Comparison of ENCODE assay signal across 14 cellular contexts in the genomic region with DNA sequence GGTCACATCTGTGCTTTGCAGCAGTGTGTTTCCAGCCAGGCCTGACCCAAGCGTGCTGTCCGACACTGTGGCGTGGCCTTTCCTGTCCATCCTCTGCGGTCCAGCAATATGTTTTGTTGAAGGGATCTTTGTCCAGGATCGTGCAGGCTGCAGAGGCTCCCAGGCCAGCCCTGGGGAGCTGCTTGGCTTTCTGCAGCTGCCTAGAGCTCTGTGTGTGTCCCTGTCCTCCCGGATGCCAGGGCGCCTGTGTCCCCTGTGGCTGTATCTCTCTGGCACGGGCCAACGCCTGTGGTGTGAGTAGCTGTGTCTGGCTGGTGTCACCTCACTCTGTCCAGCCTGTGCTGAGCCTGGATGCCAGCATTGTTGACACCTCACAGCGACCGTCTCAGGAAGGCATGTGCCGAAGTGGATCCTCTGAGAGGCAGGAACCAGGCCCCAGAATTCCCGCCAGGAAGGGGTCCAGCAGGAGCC.
DNase-seq lines count a peak whose midpoint lies in the region; ATAC-seq and TF ChIP-seq lines count a peak whose summit lies in the region.
"Had no signal": no experiment of that assay in that cellular context is flagged by ENCODE, and none has a peak within 500 bp of the region (broad histone marks: within the 10 kb centered on the region; RNA-seq: fewer than 3 reads in every experiment).

No MANE protein-coding gene starts in this region.

- H3K4me1 ChIP-seq in colonic mucosa, result peaks cover 10% of the 10 kb centered on the region
- peaks cover 0 to 88% of the 10 kb centered on the region in 2 donors for H3K4me1 ChIP-seq in right atrium auricular region
- peaks cover 56% of the 10 kb centered on the region for H3K4me1 ChIP-seq in upper lobe of right lung

- intact Hi-C loops in colonic mucosa (cut with DNase I) (no loop called here), posterior cingulate gyrus (cut with DNase I) (no loop called here), upper lobe of right lung (cut with DNase I) (no loop called here)

- H3K36me3 ChIP-seq in colonic mucosa, result no peaks in the 10 kb centered on the region
- no peaks in the 10 kb centered on the region for H3K36me3 ChIP-seq in right atrium auricular region
- no peaks in the 10 kb centered on the region for H3K36me3 ChIP-seq in upper lobe of right lung

- H3K27ac ChIP-seq in colonic mucosa (peak overlapping the region; percentile 29), right atrium auricular region (peak overlapping the region; percentile 94 to 95), upper lobe of right lung (no peak overlapping the region)

- peak overlapping the region in 1 of 2 donors; percentile 19 for H3K9ac ChIP-seq in colonic mucosa (ENCODE audit: low read depth in 2 of 2, low read length in 2 of 2)

- no peak for TF ChIP-seq CTCF in colonic mucosa (IDR thresholded peaks at IDR 0.05)
- TF ChIP-seq CTCF in right atrium auricular region (IDR thresholded peaks at IDR 0.05), result no peak
- no peak for TF ChIP-seq CTCF in upper lobe of right lung (IDR thresholded peaks at IDR 0.05)

- no peak for DNase-seq in colonic mucosa
- DNase-seq in right atrium auricular region (ENCODE audit: low spot score), result peak; percentile 81
- peak in 6 of 10 donors; percentile 15 to 91 (median 62) for DNase-seq in posterior cingulate gyrus
- DNase-seq in upper lobe of right lung, result peak; percentile 62
- DNase-seq in NCI-H2107 (lab: John Stamatoyannopoulos, UW), result no peak
- DNase-seq in NCI-H146 (lab: John Stamatoyannopoulos, UW), result no peak
- no peak for DNase-seq in SIG-M5 (lab: John Stamatoyannopoulos, UW)
- DNase-seq: activated CD4-positive, CD25-positive, alpha-beta regulatory T cell; activated T-cell treated with anti-CD3 and anti-CD28 coated beads, Interleukin-2, amount 50 U/mL, for 24 hours; H7; NCI-H2081; NK-92 treated with Interleukin-12 subunit alpha and Interleukin-12 subunit beta, amount 100 ng/mL, for 24 hours; stimulated activated CD4-positive, alpha-beta T cell treated with anti-CD3 and anti-CD28 coated beads, Interleukin-4, amount 100 ng/mL, for 24 hours; stimulated activated naive CD4-positive, alpha-beta T cell treated with Interleukin-2 at 50 U/mL for 16 hours had no signal

- no peak overlapping the region for H3K4me3 ChIP-seq in colonic mucosa
- peak overlapping the region in 1 of 2 donors; percentile 8 for H3K4me3 ChIP-seq in right atrium auricular region
- H3K4me3 ChIP-seq in upper lobe of right lung, result no peak overlapping the region

- H3K9me3 ChIP-seq in colonic mucosa, result no peaks in the 10 kb centered on the region
- no peaks in the 10 kb centered on the region for H3K9me3 ChIP-seq in right atrium auricular region
- no peaks in the 10 kb centered on the region for H3K9me3 ChIP-seq in upper lobe of right lung

- no peaks in the 10 kb centered on the region for H3K27me3 ChIP-seq in colonic mucosa
- H3K27me3 ChIP-seq in right atrium auricular region, result no peaks in the 10 kb centered on the region
- no peaks in the 10 kb centered on the region for H3K27me3 ChIP-seq in upper lobe of right lung

- peak; percentile 2 for ATAC-seq in upper lobe of right lung

Comparison
In these comparisons a context has a peak if more than half of its experiments do, and no peak if none do; other contexts are left out.
1. DNase-seq: peak in right atrium auricular region (single experiment), posterior cingulate gyrus (6 of 10) and upper lobe of right lung (single experiment); none in colonic mucosa (single experiment), NCI-H2107 (single experiment), NCI-H146 (single experiment) and SIG-M5 (single experiment).